16 cellular contexts compared by ENCODE assay signal in genomic region chr11:108322666-108323065, GRCh38.
DNase-seq lines count a peak whose midpoint lies in the region; ATAC-seq and TF ChIP-seq lines count a peak whose summit lies in the region.
"Had no signal": no experiment of that assay in that cellular context is flagged by ENCODE, and none has a peak within 500 bp of the region (broad histone marks: within the 10 kb centered on the region; RNA-seq: fewer than 3 reads in every experiment).

No MANE protein-coding gene starts in this region.

- TF ChIP-seq CTCF in neural progenitor cell (IDR thresholded peaks at IDR 0.05), result no peak
- TF ChIP-seq CTCF in A673 (conservative IDR thresholded peaks at IDR 0.05; ENCODE audit: low read depth, low read length), result no peak

- POLR2A ChIA-PET in A673 (lab: Charles Lee; ENCODE audit: low non-redundant PET), result no interaction called here

- H2AFZ ChIP-seq in neural progenitor cell (replicated peaks), result no peak overlapping the region

- CTCF ChIA-PET in A673 (lab: Charles Lee), result no interaction called here

- H3K9ac ChIP-seq in neural progenitor cell, result no peak overlapping the region
- H3K9ac ChIP-seq: BLaER1 treated with 17β-estradiol and CSF1 and Interleukin-3, amounts not matched to agents 10 nM and 100 nM had no signal

- H3F3A ChIP-seq in neural progenitor cell (ENCODE audit: low read depth), result no peaks in the 10 kb centered on the region

- no peaks in the 10 kb centered on the region for H4K20me1 ChIP-seq in neural progenitor cell (ENCODE audit: low read depth)

- H3K27ac Mint-ChIP-seq in activated naive CD8-positive, alpha-beta T cell, result peak overlapping the region; percentile 88
- H3K27ac Mint-ChIP-seq in activated naive CD8-positive, alpha-beta T cell treated with anti-CD3 and anti-CD28 coated beads, Interleukin-2, amount 50 U/mL, for 24 hours, result no peak overlapping the region
- peak overlapping the region; percentile 74 for H3K27ac Mint-ChIP-seq in T-helper 17 cell
- peak overlapping the region in 4 of 6 donors; percentile 9 to 68 (median 44) for H3K27ac Mint-ChIP-seq in immature natural killer cell
- no peak overlapping the region for H3K27ac Mint-ChIP-seq in neural progenitor cell

- H3K4me1 Mint-ChIP-seq in activated naive CD8-positive, alpha-beta T cell (ENCODE audit: low read depth), result peaks cover 20% of the 10 kb centered on the region
- peaks cover 19% of the 10 kb centered on the region for H3K4me1 Mint-ChIP-seq in activated naive CD8-positive, alpha-beta T cell treated with anti-CD3 and anti-CD28 coated beads, Interleukin-2, amount 50 U/mL, for 24 hours
- H3K4me1 Mint-ChIP-seq in T-helper 17 cell (peaks cover 12% of the 10 kb centered on the region), immature natural killer cell (peaks cover 5 to 29% of the 10 kb centered on the region in 2 donors), neural progenitor cell (no peaks in the 10 kb centered on the region)

- H3K9me3 Mint-ChIP-seq in activated naive CD8-positive, alpha-beta T cell (ENCODE audit: low read depth), result no peaks in the 10 kb centered on the region
- no peaks in the 10 kb centered on the region for H3K9me3 Mint-ChIP-seq in activated naive CD8-positive, alpha-beta T cell treated with anti-CD3 and anti-CD28 coated beads, Interleukin-2, amount 50 U/mL, for 24 hours
- no peaks in the 10 kb centered on the region for H3K9me3 Mint-ChIP-seq in immature natural killer cell
- H3K9me3 Mint-ChIP-seq in neural progenitor cell, result no peaks in the 10 kb centered on the region

- no peak overlapping the region for H3K4me3 ChIP-seq in neural progenitor cell
- no peak overlapping the region for H3K4me3 ChIP-seq in A673 (ENCODE audit: low read depth, low read length, poor library complexity, severe bottlenecking)
- H3K4me3 ChIP-seq: A549; BLaER1 treated with 17β-estradiol and CSF1 and Interleukin-3, amounts not matched to agents 10 nM and 100 nM had no signal

- BruUV-seq in A673 (replicated peaks; lab: Mats Ljungman, UMichigan), result no TSS peak

- H3K4me3 Mint-ChIP-seq in activated naive CD8-positive, alpha-beta T cell, result no peak overlapping the region
- H3K4me3 Mint-ChIP-seq in activated naive CD8-positive, alpha-beta T cell treated with anti-CD3 and anti-CD28 coated beads, Interleukin-2, amount 50 U/mL, for 24 hours, result no peak overlapping the region
- H3K4me3 Mint-ChIP-seq in T-helper 17 cell (no peak overlapping the region), immature natural killer cell (no peak overlapping the region), neural progenitor cell (no peak overlapping the region)

- no peak for DNase-seq in activated naive CD8-positive, alpha-beta T cell treated with anti-CD3 and anti-CD28 coated beads, Interleukin-2, amount 50 U/mL, for 24 hours
- DNase-seq in T-helper 17 cell, result no peak
- no peak for DNase-seq in immature natural killer cell
- no peak for DNase-seq in stimulated activated CD4-positive, alpha-beta T cell treated with anti-CD3 and anti-CD28 coated beads, Interleukin-1b, Interleukin-23, amount 100 ng/mL, for 48 hours
- no peak for DNase-seq in neural progenitor cell (ENCODE audit: low spot score)
- no peak for DNase-seq in A673 (ENCODE audit: low spot score)
- DNase-seq: COR-L47, KBM-7, NCI-H1694 treated with DMSO at 0.1 percent for 48 hours, NCI-H226, NCI-H524, NCI-H82, SHP77 treated with DMSO at 0.1 percent for 48 hours had no signal

- H3K36me3 Mint-ChIP-seq in activated naive CD8-positive, alpha-beta T cell, result peaks cover 2% of the 10 kb centered on the region
- peaks cover 28% of the 10 kb centered on the region for H3K36me3 Mint-ChIP-seq in activated naive CD8-positive, alpha-beta T cell treated with anti-CD3 and anti-CD28 coated beads, Interleukin-2, amount 50 U/mL, for 24 hours (ENCODE audit: low read depth)
- H3K36me3 Mint-ChIP-seq in T-helper 17 cell (ENCODE audit: low read depth), result peaks cover 7% of the 10 kb centered on the region
- H3K36me3 Mint-ChIP-seq in immature natural killer cell, result peaks cover 7 to 55% (median 30%) of the 10 kb centered on the region in 3 donors
- H3K36me3 Mint-ChIP-seq in neural progenitor cell, result peaks cover 10% of the 10 kb centered on the region

- intact Hi-C loops in A673 (cut with micrococcal nuclease; ENCODE audit: unreplicated experiment), result no loop called here

- no peak overlapping the region for H3K4me2 ChIP-seq in neural progenitor cell
- H3K4me2 ChIP-seq: A549 had no signal

- H3K27me3 ChIP-seq in neural progenitor cell (no peaks in the 10 kb centered on the region), A673 (replicated peaks; ENCODE audit: insufficient read depth, low read depth, low read length, poor library complexity) (no peaks in the 10 kb centered on the region)
- H3K27me3 ChIP-seq: BLaER1 treated with 17β-estradiol and CSF1 and Interleukin-3, amounts not matched to agents 10 nM and 100 nM had no signal

- no peaks in the 10 kb centered on the region for H3K79me2 ChIP-seq in neural progenitor cell (ENCODE audit: low read depth)

- H3K9me3 ChIP-seq in T-helper 17 cell (ENCODE audit: control insufficient read depth, low read length, poor library complexity, severe bottlenecking) (no peaks in the 10 kb centered on the region), neural progenitor cell (ENCODE audit: low read depth) (no peaks in the 10 kb centered on the region), A673 (ENCODE audit: low read depth, low read length, poor library complexity, severe bottlenecking) (no peaks in the 10 kb centered on the region)
- H3K9me3 ChIP-seq: A549; BLaER1 treated with 17β-estradiol and CSF1 and Interleukin-3, amounts not matched to agents 10 nM and 100 nM had no signal

- H3K27me3 Mint-ChIP-seq in activated naive CD8-positive, alpha-beta T cell, result no peaks in the 10 kb centered on the region
- no peaks in the 10 kb centered on the region for H3K27me3 Mint-ChIP-seq in activated naive CD8-positive, alpha-beta T cell treated with anti-CD3 and anti-CD28 coated beads, Interleukin-2, amount 50 U/mL, for 24 hours
- H3K27me3 Mint-ChIP-seq in T-helper 17 cell, result no peaks in the 10 kb centered on the region
- no peaks in the 10 kb centered on the region for H3K27me3 Mint-ChIP-seq in immature natural killer cell (ENCODE audit: low read depth in 3 of 3)
- H3K27me3 Mint-ChIP-seq in neural progenitor cell (ENCODE audit: insufficient read depth, low read depth), result no peaks in the 10 kb centered on the region

- H3K4me1 ChIP-seq in neural progenitor cell (no peaks in the 10 kb centered on the region), A673 (ENCODE audit: insufficient read depth, low read length, poor library complexity, severe bottlenecking) (peaks cover 10% of the 10 kb centered on the region)
- H3K4me1 ChIP-seq: A549 had no signal

- peaks cover 14% of the 10 kb centered on the region for H3K36me3 ChIP-seq in neural progenitor cell
- peaks cover 9% of the 10 kb centered on the region for H3K36me3 ChIP-seq in A673 (ENCODE audit: insufficient read depth, low read length, poor library complexity, severe bottlenecking)

- ATAC-seq in activated naive CD8-positive, alpha-beta T cell treated with anti-CD3 and anti-CD28 coated beads, Interleukin-2, amount 50 U/mL, for 24 hours, result no peak
- no peak for ATAC-seq in T-helper 17 cell
- ATAC-seq: A549 had no signal

- no peak overlapping the region for H3K27ac ChIP-seq in neural progenitor cell
- H3K27ac ChIP-seq in A673 (ENCODE audit: low read depth, low read length, poor library complexity, severe bottlenecking), result no peak overlapping the region
- H3K27ac ChIP-seq: A549 had no signal

Comparison
In these comparisons a context has a peak if more than half of its experiments do, and no peak if none do; other contexts are left out.
1. H3K27ac Mint-ChIP-seq: peak in activated naive CD8-positive, alpha-beta T cell (single experiment), T-helper 17 cell (single experiment) and immature natural killer cell (4 of 6); none in activated naive CD8-positive, alpha-beta T cell treated with anti-CD3 and anti-CD28 coated beads, Interleukin-2, amount 50 U/mL, for 24 hours (single experiment) and neural progenitor cell (single experiment).